ENCODE assay signal across 8 cellular contexts in genomic region chr15:76139368-76140068, GRCh38.
DNase-seq lines count a peak whose midpoint lies in the region; ATAC-seq, FAIRE-seq and TF ChIP-seq lines count a peak whose summit lies in the region.

No MANE protein-coding gene starts in this region.

- WGBS in A549 (ENCODE audit: missing lambda C conversion rate) = 25% methylated on average over 16 of the region's 16 CpGs
- 21 to 30% (median 22%) methylated on average over 16 of the region's 16 CpGs for WGBS in ovary, 3 donors
- WGBS in transverse colon (ENCODE audit: low coverage in 1 of 2), 2 donors = 27% methylated on average over 16 of the region's 16 CpGs; no CpG with 5 or more reads in 1 of the 2 donors

- H3K27ac ChIP-seq in A549 (no peak overlapping the region), ovary (no peak overlapping the region), transverse colon (no peak overlapping the region)

- H3K27me3 ChIP-seq in ovary = no peaks in the 10 kb centered on the region
- peaks cover 8% of the 10 kb centered on the region for H3K27me3 ChIP-seq in transverse colon

- in situ Hi-C loops in transverse colon (cut with MboI; ENCODE audit: low pct_ligation_motif_present in 1 of 4, low pct_unique_long_range_greater_than_20kb in 1 of 4, low sequenced_read_pairs in 3 of 4) = loop anchor here in 3 of 4 donors (10.0 to 25.0 kb wide), 2 partner anchors 75 to 327 kb away; no protein-coding TSS in a partner anchor

- H3K9me3 ChIP-seq in A549 (no peaks in the 10 kb centered on the region), ovary (no peaks in the 10 kb centered on the region), transverse colon (no peaks in the 10 kb centered on the region)

- TF ChIP-seq CTCF in A549 (IDR thresholded peaks at IDR 0.05) = peak; percentile 93
- peak; percentile 89 for TF ChIP-seq CTCF in GM12875 (IDR thresholded peaks at IDR 0.05; ENCODE audit: borderline replicate concordance, insufficient read depth, low read depth, low read length)
- peak; percentile 30 to 62 (median 46) for TF ChIP-seq CTCF in ovary (IDR thresholded peaks at IDR 0.05)
- peak; percentile 87 to 94 (median 90) for TF ChIP-seq CTCF in transverse colon (IDR thresholded peaks at IDR 0.05)

- ATAC-seq in A549 = peak; percentile 81 to 94

- TF ChIP-seq POLR2A in A549 (IDR thresholded peaks at IDR 0.05; ENCODE audit: low read length) (no peak), ovary (IDR thresholded peaks at IDR 0.05) (no peak), transverse colon (IDR thresholded peaks at IDR 0.05) (no peak)

- no peak overlapping the region; the same call in 2 of the 3 replicates for H3K4me2 ChIP-seq in A549

- intact Hi-C loops in ovary (cut with DNase I) (no loop called here), transverse colon (cut with DNase I; ENCODE audit: low total_unique reads) (loop anchor here (10.0 kb wide), 1 partner anchor 85 kb away; the partner anchor contains the start of gene TMEM266)

- POLR2A ChIA-PET in A549 (lab: Yijun Ruan, JAX) = interaction anchor here (0.6 to 1.0 kb wide), 3 partner anchors 81 to 330 kb away, joined by 3 to 5 read pairs (median 4); partner anchors contain the start of gene ISL2

- TF ChIP-seq RAD21 in A549 (conservative IDR thresholded peaks at IDR 0.05 in 1 of 2, IDR thresholded peaks at IDR 0.05 in 1 of 2) (peak; percentile 88 to 90), Ishikawa (IDR thresholded peaks at IDR 0.05; ENCODE audit: low read depth) (peak; percentile 94)

- H3K4me3 ChIP-seq in A549 = no peak overlapping the region
- H3K4me3 ChIP-seq in GM12875 (ENCODE audit: low read depth, low read length) = no peak overlapping the region
- no peak overlapping the region for H3K4me3 ChIP-seq in ovary
- H3K4me3 ChIP-seq in transverse colon = no peak overlapping the region

- CTCF ChIA-PET in A549 (lab: Yijun Ruan, JAX) = interaction anchor here (0.6 to 21.1 kb wide), 70 partner anchors 10 to 956 kb away, joined by 3 to 448 read pairs (median 4); partner anchors contain the start of genes TMEM266 and UBE2Q2

- FAIRE-seq in A549 (lab: Jason Lieb, UNC) = peak; percentile 54

- no peaks in the 10 kb centered on the region for H3K4me1 ChIP-seq in A549
- H3K4me1 ChIP-seq in ovary (ENCODE audit: insufficient read depth) = no peaks in the 10 kb centered on the region
- H3K4me1 ChIP-seq in transverse colon = peaks cover 0 to 10% (median 5%) of the 10 kb centered on the region in 4 donors

- DNase-seq in A549 (ENCODE audit: low read depth in 1 of 2, low spot score in 1 of 2) = peak; percentile 79 to 94
- peak; percentile 50 for DNase-seq in SHP77 treated with DMSO at 0.1 percent for 48 hours (lab: John Stamatoyannopoulos, UW)
- DNase-seq in activated gamma-delta T cell treated with anti-CD3 and anti-CD28 coated beads, Interleukin-2, amount 50 U/mL, for 16 hours (ENCODE audit: low read depth) = peak; percentile 63
- DNase-seq in glomerular visceral epithelial cell (ENCODE audit: extremely low spot score) = peak; percentile 72
- DNase-seq in ovary = peak in 4 of 5 donors; percentile 48 to 63 (median 55)
- peak; percentile 76 for DNase-seq in transverse colon

- no peaks in the 10 kb centered on the region for H3K36me3 ChIP-seq in ovary
- H3K36me3 ChIP-seq in transverse colon = no peaks in the 10 kb centered on the region

- no peak for TF ChIP-seq EP300 in A549 (IDR thresholded peaks at IDR 0.05)
- no peak for TF ChIP-seq EP300 in Ishikawa (IDR thresholded peaks at IDR 0.05; ENCODE audit: borderline replicate concordance)
- no peak for TF ChIP-seq EP300 in ovary (IDR thresholded peaks at IDR 0.05)
- no peak for TF ChIP-seq EP300 in transverse colon (IDR thresholded peaks at IDR 0.05; ENCODE audit: low read depth)

TF ChIP-seq in A549, 52 proteins besides CTCF, POLR2A, EP300 and RAD21:
- TF ChIP-seq, protein P1, sequence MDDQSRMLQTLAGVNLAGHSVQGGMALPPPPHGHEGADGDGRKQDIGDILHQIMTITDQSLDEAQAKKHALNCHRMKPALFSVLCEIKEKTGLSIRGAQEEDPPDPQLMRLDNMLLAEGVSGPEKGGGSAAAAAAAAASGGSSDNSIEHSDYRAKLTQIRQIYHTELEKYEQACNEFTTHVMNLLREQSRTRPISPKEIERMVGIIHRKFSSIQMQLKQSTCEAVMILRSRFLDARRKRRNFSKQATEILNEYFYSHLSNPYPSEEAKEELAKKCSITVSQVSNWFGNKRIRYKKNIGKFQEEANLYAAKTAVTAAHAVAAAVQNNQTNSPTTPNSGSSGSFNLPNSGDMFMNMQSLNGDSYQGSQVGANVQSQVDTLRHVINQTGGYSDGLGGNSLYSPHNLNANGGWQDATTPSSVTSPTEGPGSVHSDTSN (IDR thresholded peaks at IDR 0.05) = no peak
- peak; percentile 94 for TF ChIP-seq SMC3 (IDR thresholded peaks at IDR 0.05)

TF ChIP-seq in Ishikawa, 13 proteins besides CTCF, POLR2A, EP300 and RAD21:
- TF ChIP-seq ZBTB7A (IDR thresholded peaks at IDR 0.05; ENCODE audit: low read depth) = no peak
- no peak for TF ChIP-seq FOXM1 (IDR thresholded peaks at IDR 0.05; ENCODE audit: borderline replicate concordance, low read depth)
- no peak for TF ChIP-seq TAF1 (IDR thresholded peaks at IDR 0.05; ENCODE audit: low read depth)
- no peak for TF ChIP-seq MAX (IDR thresholded peaks at IDR 0.05)
- no peak for TF ChIP-seq TCF12 (IDR thresholded peaks at IDR 0.05; ENCODE audit: low read depth)
- TF ChIP-seq REST (IDR thresholded peaks at IDR 0.05; ENCODE audit: low read depth) = no peak
- TF ChIP-seq USF1 (IDR thresholded peaks at IDR 0.05) = no peak
- no peak for TF ChIP-seq EGR1 (IDR thresholded peaks at IDR 0.05)
- no peak for TF ChIP-seq CEBPB (IDR thresholded peaks at IDR 0.05)
- TF ChIP-seq YY1 (IDR thresholded peaks at IDR 0.05; ENCODE audit: low read depth) = no peak
- TF ChIP-seq TEAD4 (IDR thresholded peaks at IDR 0.05) = no peak
- TF ChIP-seq NFIC (IDR thresholded peaks at IDR 0.05) = no peak
- TF ChIP-seq CREB1 (IDR thresholded peaks at IDR 0.05; ENCODE audit: low read depth) = no peak
